In genomic region chr4:172225457-172225856, GRCh38 we compare ENCODE assay signal across 35 cellular contexts.
"Had no signal": no experiment of that assay in that cellular context is flagged by ENCODE, and none has a peak within 500 bp of the region (broad histone marks: within the 10 kb centered on the region; RNA-seq: fewer than 3 reads in every experiment).

No MANE protein-coding gene starts in this region.

- H3K27me3 ChIP-seq: MG63 had no signal

- H3K27ac ChIP-seq: KMS-11 had no signal

- H3K9me3 ChIP-seq: MG63 had no signal

- H3K36me3 ChIP-seq: MG63 had no signal

- H3K4me2 ChIP-seq: KMS-11 had no signal

- H3K4me3 ChIP-seq: MG63 had no signal

- H3K9ac ChIP-seq: KMS-11 had no signal

- DNase-seq: Karpas-422, Kasumi-1, KG1, MG63, MM.1S, MV-4-11, NCI-H1048, NCI-H1092, NCI-H1092 treated with DMSO at 0.1 percent for 48 hours, NCI-H1105, NCI-H1105 treated with DMSO at 0.1 percent for 48 hours, NCI-H1417, NCI-H1417 treated with DMSO at 0.1 percent for 48 hours, NCI-H1436, NCI-H1436 treated with DMSO at 0.1 percent for 48 hours, NCI-H146, NCI-H1694, NCI-H1694 treated with DMSO at 0.1 percent for 48 hours, NCI-H187, NCI-H187 treated with DMSO at 0.1 percent for 48 hours, NCI-H1930, NCI-H2029, NCI-H2029 treated with DMSO at 0.1 percent for 48 hours, NCI-H2081, NCI-H2081 treated with DMSO at 0.1 percent for 48 hours, NCI-H2107, NCI-H2171, NCI-H2171 treated with DMSO at 0.1 percent for 48 hours, NCI-H2227 treated with DMSO at 0.1 percent for 48 hours, NCI-H226, NCI-H345, NCI-H446, NCI-H446 treated with DMSO at 0.1 percent for 48 hours, NCI-H510A had no signal
